15 cellular contexts compared by ENCODE assay signal in the genomic region with DNA sequence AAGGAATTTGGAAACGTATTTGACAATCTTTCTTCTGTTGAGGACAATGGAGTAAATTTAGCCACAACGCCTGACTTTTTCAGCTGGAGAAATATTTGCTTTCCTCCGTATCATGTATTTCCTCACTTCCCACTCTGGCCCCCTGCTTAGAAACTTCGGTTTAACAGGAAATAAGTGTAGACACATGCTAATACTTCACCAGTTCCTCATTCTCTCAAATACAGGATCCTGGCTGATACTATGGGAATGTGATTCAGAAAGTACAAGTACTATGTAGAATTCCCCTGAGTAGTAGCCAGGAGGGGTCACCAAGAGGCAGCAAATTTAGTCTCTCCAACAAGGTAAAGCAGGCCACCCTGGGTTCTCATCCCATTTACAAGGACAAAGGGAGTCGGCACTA. TPM values are rescaled to one million over a fixed set of nuclear protein-coding genes. Genes with fewer than 3 reads are reported as not detected.
DNase-seq lines count a peak whose midpoint lies in the region; ATAC-seq, FAIRE-seq and TF ChIP-seq lines count a peak whose summit lies in the region.
"Had no signal": no experiment of that assay in that cellular context is flagged by ENCODE, and none has a peak within 500 bp of the region (broad histone marks: within the 10 kb centered on the region; RNA-seq: fewer than 3 reads in every experiment).

No MANE protein-coding gene starts in this region.

- TF ChIP-seq CTCF in brain microvascular endothelial cell (IDR thresholded peaks at IDR 0.05; ENCODE audit: low read depth, low read length, missing control alignments) (peak; percentile 17), upper lobe of right lung (IDR thresholded peaks at IDR 0.05) (no peak)

- H3K9me3 ChIP-seq in upper lobe of right lung, result no peaks in the 10 kb centered on the region
- H3K9me3 ChIP-seq: A549, tibial artery had no signal

- H3K4me1 ChIP-seq in upper lobe of right lung, result no peaks in the 10 kb centered on the region
- H3K4me1 ChIP-seq: A549, tibial artery had no signal

- intact Hi-C loops in Right ventricle myocardium superior (cut with DNase I), result no loop called here
- intact Hi-C loops in cardiac septum (cut with DNase I), result no loop called here
- intact Hi-C loops in upper lobe of right lung (cut with DNase I), result no loop called here

- H3K27ac ChIP-seq in brain microvascular endothelial cell (peak overlapping the region; percentile 62), upper lobe of right lung (peak overlapping the region; percentile 3)
- H3K27ac ChIP-seq: A549, KMS-11, tibial artery had no signal

- no peaks in the 10 kb centered on the region for H3K36me3 ChIP-seq in brain microvascular endothelial cell (replicated peaks)
- H3K36me3 ChIP-seq in upper lobe of right lung, result no peaks in the 10 kb centered on the region
- H3K36me3 ChIP-seq: tibial artery had no signal

- H3K27me3 ChIP-seq in brain microvascular endothelial cell (replicated peaks), result no peaks in the 10 kb centered on the region
- H3K27me3 ChIP-seq in upper lobe of right lung, result no peaks in the 10 kb centered on the region
- H3K27me3 ChIP-seq: tibial artery had no signal

- no peak for DNase-seq in Right ventricle myocardium superior
- no peak for DNase-seq in cardiac septum (ENCODE audit: low spot score)
- DNase-seq in brain microvascular endothelial cell, result peak; percentile 76
- peak; percentile 24 for DNase-seq in iPS-NIHi7 (ENCODE audit: extremely low spot score)
- DNase-seq in upper lobe of right lung, result no peak
- no peak for DNase-seq in RCC 7860 (ENCODE audit: low spot score)
- DNase-seq in NCI-H146 (lab: John Stamatoyannopoulos, UW), result no peak
- DNase-seq: activated CD4-positive, alpha-beta T cell treated with anti-CD3 and anti-CD28 coated beads, Interleukin-2, amount 10 ng/mL, durations not matched to agents 7 days and 5 days; COR-L47; NCI-H2081; stimulated activated CD8-positive, alpha-beta memory T cell treated with anti-CD3 and anti-CD28 coated beads, Interleukin-4, amount 100 ng/mL, for 48 hours had no signal

- H3K4me3 ChIP-seq in brain microvascular endothelial cell (ENCODE audit: low read depth, low read length) (no peak overlapping the region), upper lobe of right lung (no peak overlapping the region)
- H3K4me3 ChIP-seq: A549, tibial artery had no signal

- in situ Hi-C loops in brain microvascular endothelial cell (cut with HindIII; ENCODE audit: low pct_ligation_motif_present, low sequenced_read_pairs), result no loop called here

- ATAC-seq in Right ventricle myocardium superior (ENCODE audit: poor library complexity), result peak; percentile 62
- ATAC-seq in upper lobe of right lung, result peak; percentile 82
- no peak for ATAC-seq in GM19035 (IDR thresholded peaks at IDR 0.05; ENCODE audit: unreplicated experiment)
- ATAC-seq: A549 had no signal

- FAIRE-seq in RCC 7860 (lab: Jason Lieb, UNC), result no peak
- FAIRE-seq: A549 had no signal

RNA-seq across cellular contexts. Expression of a gene that starts 58.0 kb away (rescaled TPM):
- total RNA-seq in Right ventricle myocardium superior (3.1 TPM), cardiac septum (3.3 TPM), upper lobe of right lung (13.3 TPM)

Comparison
In these comparisons a context has a peak if more than half of its experiments do, and no peak if none do; other contexts are left out.
1. DNase-seq: peak in brain microvascular endothelial cell (single experiment) and iPS-NIHi7 (single experiment); none in Right ventricle myocardium superior (single experiment), cardiac septum (single experiment), upper lobe of right lung (single experiment), RCC 7860 (single experiment) and NCI-H146 (single experiment).